Comparison of ENCODE assay signal across 21 cellular contexts in genomic region chr11:72712876-72713275, GRCh38. TPM values are rescaled to one million over a fixed set of nuclear protein-coding genes. Genes with fewer than 3 reads are reported as not detected.
DNase-seq lines count a peak whose midpoint lies in the region; ATAC-seq and TF ChIP-seq lines count a peak whose summit lies in the region.
"Had no signal": no experiment of that assay in that cellular context is flagged by ENCODE, and none has a peak within 500 bp of the region (broad histone marks: within the 10 kb centered on the region; RNA-seq: fewer than 3 reads in every experiment).

No MANE protein-coding gene starts in this region.

- DNase-seq in A673 (ENCODE audit: low spot score) (no peak), NT2/D1 (ENCODE audit: low read depth, low spot score) (no peak), fibroblast of villous mesenchyme (ENCODE audit: low read depth) (no peak), omental fat pad (ENCODE audit: low spot score) (no peak), NCI-H748 (lab: John Stamatoyannopoulos, UW; ENCODE audit: unreplicated experiment) (no peak), uterus (no peak), OCI-M1 (lab: John Stamatoyannopoulos, UW) (no peak)
- no peak for DNase-seq in naive thymus-derived CD8-positive, alpha-beta T cell
- DNase-seq: activated CD8-positive, alpha-beta T cell treated with anti-CD3 and anti-CD28 coated beads, Interleukin-2, amount 10 ng/mL, durations not matched to agents 7 days and 5 days; effector CD8-positive, alpha-beta T cell; foreskin keratinocyte; MM.1S; NCI-H1930; NCI-H526 treated with DMSO at 0.1 percent for 48 hours had no signal

- H3K4me1 Mint-ChIP-seq in naive thymus-derived CD8-positive, alpha-beta T cell, result peaks cover 19 to 47% (median 42%) of the 10 kb centered on the region in 4 donors

- no peak overlapping the region for H3K4me3 ChIP-seq in A673 (ENCODE audit: low read depth, low read length, poor library complexity, severe bottlenecking)
- H3K4me3 ChIP-seq in NT2/D1 (ENCODE audit: insufficient read length, low read depth), result no peak overlapping the region
- H3K4me3 ChIP-seq in fibroblast of villous mesenchyme (ENCODE audit: low read depth, low read length), result peak overlapping the region; percentile 10
- no peak overlapping the region for H3K4me3 ChIP-seq in uterus
- H3K4me3 ChIP-seq: ascending aorta, GM12878, Peyer's patch had no signal

- H3K27me3 ChIP-seq in A673 (replicated peaks; ENCODE audit: insufficient read depth, low read depth, low read length, poor library complexity) (no peaks in the 10 kb centered on the region), NT2/D1 (ENCODE audit: insufficient read depth, insufficient read length) (no peaks in the 10 kb centered on the region), uterus (no peaks in the 10 kb centered on the region)
- H3K27me3 ChIP-seq: ascending aorta, foreskin keratinocyte, Peyer's patch had no signal

- no peak for TF ChIP-seq POLR2A in uterus (IDR thresholded peaks at IDR 0.05)

- POLR2A ChIA-PET in A673 (lab: Charles Lee; ENCODE audit: low non-redundant PET), result no interaction called here
- POLR2A ChIA-PET in naive thymus-derived CD8-positive, alpha-beta T cell (lab: Charles Lee), result interaction anchor here (0.7 kb wide), 1 partner anchor 508 kb away, joined by 3 read pairs; no protein-coding TSS in a partner anchor

- peaks cover 0 to 64% (median 7%) of the 10 kb centered on the region in 3 donors for H3K36me3 Mint-ChIP-seq in naive thymus-derived CD8-positive, alpha-beta T cell

- H3K36me3 ChIP-seq in A673 (ENCODE audit: insufficient read depth, low read length, poor library complexity, severe bottlenecking), result peaks cover 6% of the 10 kb centered on the region
- H3K36me3 ChIP-seq in NT2/D1 (ENCODE audit: insufficient read depth, insufficient read length, low read length), result peaks cover 23% of the 10 kb centered on the region
- H3K36me3 ChIP-seq in uterus, result no peaks in the 10 kb centered on the region

- H3K27ac ChIP-seq in A673 (ENCODE audit: low read depth, low read length, poor library complexity, severe bottlenecking), result peak overlapping the region; percentile 47
- H3K27ac ChIP-seq in uterus, result peak overlapping the region in 1 of 2 donors; percentile 38
- H3K27ac ChIP-seq: foreskin keratinocyte had no signal

- H3K4me3 Mint-ChIP-seq in naive thymus-derived CD8-positive, alpha-beta T cell, result no peak overlapping the region
- H3K4me3 Mint-ChIP-seq: activated CD8-positive, alpha-beta T cell treated with anti-CD3 and anti-CD28 coated beads, Interleukin-2, amount 10 ng/mL, durations not matched to agents 7 days and 5 days; activated T-helper 1 cell treated with anti-CD3 and anti-CD28 coated beads, Interleukin-12 subunit alpha, Interleukin-12 subunit beta, Interleukin-2, Interleukin-4 antibody, amounts not matched to agents 30 ng/mL and 10 ng/mL and 1 ng/mL, durations not matched to agents 14 hours and 24 hours and 36 hours had no signal

- H3K9me3 ChIP-seq in A673 (ENCODE audit: low read depth, low read length, poor library complexity, severe bottlenecking) (no peaks in the 10 kb centered on the region), NT2/D1 (ENCODE audit: insufficient read depth, low read length) (no peaks in the 10 kb centered on the region), uterus (no peaks in the 10 kb centered on the region)
- H3K9me3 ChIP-seq: ascending aorta, Peyer's patch had no signal

- BruUV-seq in A673 (replicated peaks; lab: Mats Ljungman, UMichigan), result no TSS peak

- peak; percentile 20 for ATAC-seq in omental fat pad (ENCODE audit: low FRiP score)
- ATAC-seq in naive thymus-derived CD8-positive, alpha-beta T cell, result no peak
- ATAC-seq: activated CD8-positive, alpha-beta T cell treated with anti-CD3 and anti-CD28 coated beads, Interleukin-2, amount 10 ng/mL, durations not matched to agents 7 days and 5 days; foreskin keratinocyte; GM12878; HCT116; HepG2 had no signal

- peak overlapping the region in 4 of 10 donors; percentile 28 to 46 (median 40) for H3K27ac Mint-ChIP-seq in naive thymus-derived CD8-positive, alpha-beta T cell
- H3K27ac Mint-ChIP-seq: activated CD8-positive, alpha-beta T cell treated with anti-CD3 and anti-CD28 coated beads, Interleukin-2, amount 10 ng/mL, durations not matched to agents 7 days and 5 days had no signal

- no peak for TF ChIP-seq CTCF in A673 (conservative IDR thresholded peaks at IDR 0.05; ENCODE audit: low read depth, low read length)
- no peak for TF ChIP-seq CTCF in fibroblast of villous mesenchyme (IDR thresholded peaks at IDR 0.05; ENCODE audit: insufficient read depth, low read depth, low read length)
- no peak for TF ChIP-seq CTCF in omental fat pad (IDR thresholded peaks at IDR 0.05)
- no peak for TF ChIP-seq CTCF in uterus (IDR thresholded peaks at IDR 0.05)

- H3K4me1 ChIP-seq in A673 (ENCODE audit: insufficient read depth, low read length, poor library complexity, severe bottlenecking) (no peaks in the 10 kb centered on the region), NT2/D1 (ENCODE audit: insufficient read depth, insufficient read length) (peaks cover 15% of the 10 kb centered on the region), uterus (no peaks in the 10 kb centered on the region)
- H3K4me1 ChIP-seq: ascending aorta, foreskin keratinocyte had no signal

- peak overlapping the region; percentile 56 for H3K9ac ChIP-seq in NT2/D1 (ENCODE audit: insufficient read length, low read depth)

- CTCF ChIA-PET in A673 (lab: Charles Lee), result no interaction called here

- intact Hi-C loops in A673 (cut with micrococcal nuclease; ENCODE audit: unreplicated experiment), result no loop called here
- intact Hi-C loops in uterus (cut with DNase I; ENCODE audit: low total_unique reads), result no loop called here

- H3K9me3 Mint-ChIP-seq in naive thymus-derived CD8-positive, alpha-beta T cell, result no peaks in the 10 kb centered on the region
- H3K9me3 Mint-ChIP-seq: activated T-helper 1 cell treated with anti-CD3 and anti-CD28 coated beads, Interleukin-12 subunit alpha, Interleukin-12 subunit beta, Interleukin-2, Interleukin-4 antibody, amounts not matched to agents 30 ng/mL and 10 ng/mL and 1 ng/mL, durations not matched to agents 14 hours and 24 hours and 36 hours had no signal

- no peaks in the 10 kb centered on the region for H3K27me3 Mint-ChIP-seq in naive thymus-derived CD8-positive, alpha-beta T cell

RNA-seq across cellular contexts. Expression of gene PDE2A, which starts 38.7 kb away (rescaled TPM):
- total RNA-seq in A673 (2021) (0.58 and 1.2 TPM in 2 replicates), fibroblast of villous mesenchyme (under 0.01 TPM in 2 replicates), omental fat pad (100 to 1,000 TPM in 1 of 4 donors, 10 to 100 TPM in 3; 54.0 to 339 (median 84.6) TPM), uterus (100 to 1,000 TPM in 2 of 4 donors, 10 to 100 TPM in 2; 13.8 to 185 (median 94.2) TPM)
- 1 to 10 TPM; 1.2 to 1.9 TPM for total RNA-seq in naive thymus-derived CD8-positive, alpha-beta T cell
- under 1 TPM in 2 of 3 donors, not detected in 1; 0.22 to 0.24 TPM for polyA plus RNA-seq in naive thymus-derived CD8-positive, alpha-beta T cell
- total RNA-seq: G401, HepG2 had no signal

RNA-seq across cellular contexts. Expression of gene ARAP1, which starts 39.3 kb away (rescaled TPM):
- total RNA-seq in A673 (2021) (66.1 and 68.4 TPM in 2 replicates), fibroblast of villous mesenchyme (73.0 and 77.0 TPM in 2 replicates), omental fat pad (100 to 1,000 TPM; 112 to 204 (median 123) TPM), uterus (100 to 1,000 TPM in 1 of 4 donors, 10 to 100 TPM in 3; 21.3 to 222 (median 70.4) TPM)
- total RNA-seq in naive thymus-derived CD8-positive, alpha-beta T cell, result 100 to 1,000 TPM; 155 to 166 TPM
- 10 to 100 TPM; 14.7 to 40.0 (median 27.6) TPM for polyA plus RNA-seq in naive thymus-derived CD8-positive, alpha-beta T cell
